Comparison of ENCODE assay signal across 10 cellular contexts in the genomic region with DNA sequence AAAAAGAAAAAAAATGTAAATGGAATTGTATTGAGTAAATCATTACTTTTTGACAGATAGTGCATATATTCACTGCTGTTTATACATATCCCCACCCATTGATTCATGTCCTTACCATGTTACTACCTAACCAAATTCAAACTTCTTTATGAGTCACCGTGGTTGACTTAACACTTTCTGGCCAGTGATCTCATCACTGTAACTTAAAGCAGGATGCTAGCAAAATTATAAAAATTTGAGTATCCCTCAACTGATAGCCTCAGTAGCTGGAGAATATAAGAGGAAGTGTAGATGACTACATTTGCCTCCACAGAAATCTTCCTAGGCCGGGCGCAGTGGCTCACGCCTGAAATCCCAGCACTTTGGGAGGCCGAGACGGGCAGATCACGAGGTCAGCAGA. TPM values are rescaled to one million over a fixed set of nuclear protein-coding genes. Genes with fewer than 3 reads are reported as not detected.
DNase-seq lines count a peak whose midpoint lies in the region; ATAC-seq and TF ChIP-seq lines count a peak whose summit lies in the region.
"Had no signal": no experiment of that assay in that cellular context is flagged by ENCODE, and none has a peak within 500 bp of the region (broad histone marks: within the 10 kb centered on the region; RNA-seq: fewer than 3 reads in every experiment).

No MANE protein-coding gene starts in this region.

- H3K4me1 Mint-ChIP-seq in MCF 10A (ENCODE audit: insufficient read depth, unreplicated experiment) = peaks cover 5% of the 10 kb centered on the region

- H3K9me3 Mint-ChIP-seq in MCF 10A (ENCODE audit: unreplicated experiment) = no peaks in the 10 kb centered on the region

- no peak overlapping the region for H3K4me3 Mint-ChIP-seq in MCF 10A (ENCODE audit: unreplicated experiment)

- TF ChIP-seq EP300 in suprapubic skin (IDR thresholded peaks at IDR 0.05) = no peak

- H3K4me1 ChIP-seq in breast epithelium (no peaks in the 10 kb centered on the region), suprapubic skin (no peaks in the 10 kb centered on the region)

- H3K27me3 Mint-ChIP-seq in MCF 10A (ENCODE audit: insufficient read depth, unreplicated experiment) = no peaks in the 10 kb centered on the region

- H3K27ac ChIP-seq in breast epithelium (no peak overlapping the region), suprapubic skin (no peak overlapping the region)
- H3K27ac ChIP-seq: C4-2B had no signal

- H3K36me3 Mint-ChIP-seq in MCF 10A (ENCODE audit: insufficient read depth, unreplicated experiment) = peaks cover 77% of the 10 kb centered on the region

- H3K36me3 ChIP-seq in breast epithelium = no peaks in the 10 kb centered on the region
- H3K36me3 ChIP-seq in suprapubic skin = peaks cover 60% of the 10 kb centered on the region

- H3K27me3 ChIP-seq in breast epithelium (no peaks in the 10 kb centered on the region), suprapubic skin (no peaks in the 10 kb centered on the region)

- TF ChIP-seq CTCF in MCF 10A (IDR thresholded peaks at IDR 0.05; ENCODE audit: unreplicated experiment) (no peak), breast epithelium (IDR thresholded peaks at IDR 0.05) (no peak), astrocyte of the spinal cord (IDR thresholded peaks at IDR 0.05; ENCODE audit: low read depth, low read length) (no peak), suprapubic skin (IDR thresholded peaks at IDR 0.05) (no peak)

- BruUV-seq in MCF 10A (replicated peaks; lab: Mats Ljungman, UMichigan) = no TSS peak

- TF ChIP-seq POLR2A in breast epithelium (IDR thresholded peaks at IDR 0.05) (no peak), suprapubic skin (IDR thresholded peaks at IDR 0.05) (no peak)

- no peak overlapping the region for H3K27ac Mint-ChIP-seq in MCF 10A (ENCODE audit: low read depth, unreplicated experiment)

- DNase-seq in MCF 10A (ENCODE audit: unreplicated experiment) (peak; percentile 35), breast epithelium (ENCODE audit: low spot score in 2 of 2) (no peak), HPDE6-E6E7 (ENCODE audit: extremely low spot score) (peak; percentile 49), astrocyte of the spinal cord (ENCODE audit: low read depth, low spot score) (peak; percentile 79), dedifferentiated amniotic fluid mesenchymal stem cell (ENCODE audit: extremely low spot score) (no peak), AML-193 (lab: John Stamatoyannopoulos, UW) (no peak), suprapubic skin (ENCODE audit: low spot score in 2 of 2) (no peak)
- DNase-seq: NCI-H2081 treated with DMSO at 0.1 percent for 48 hours had no signal

- POLR2A ChIA-PET in MCF 10A (lab: Yijun Ruan, JAX) = interaction anchor here (0.8 to 1.3 kb wide), 3 partner anchors 11 to 90 kb away, joined by 3 to 4 read pairs (median 3); a partner anchor contains a TSS

- no peaks in the 10 kb centered on the region for H3K9me3 ChIP-seq in breast epithelium
- H3K9me3 ChIP-seq in suprapubic skin = no peaks in the 10 kb centered on the region

- 94% methylated on average over 7 of the region's 7 CpGs for WGBS in suprapubic skin

- intact Hi-C loops in MCF 10A (cut with micrococcal nuclease) (no loop called here), breast epithelium (cut with DNase I; ENCODE audit: low total_unique reads) (no loop called here)

- H3K4me3 ChIP-seq in breast epithelium (no peak overlapping the region), astrocyte of the spinal cord (ENCODE audit: low read depth, low read length) (no peak overlapping the region), suprapubic skin (no peak overlapping the region)

- ATAC-seq in GM21825 (IDR thresholded peaks at IDR 0.05; ENCODE audit: unreplicated experiment) = no peak

- in situ Hi-C loops in astrocyte of the spinal cord (cut with HindIII; ENCODE audit: low sequenced_read_pairs) = no loop called here

- CTCF ChIA-PET in MCF 10A (lab: Yijun Ruan, JAX) = interaction anchor here (0.7 to 1.2 kb wide), 2 partner anchors 20 to 68 kb away, joined by 3 to 6 read pairs; no protein-coding TSS in a partner anchor

RNA-seq across cellular contexts. Expression of a gene that starts 13.4 kb away (rescaled TPM):
- total RNA-seq in MCF 10A (2022) (64.9 and 66.1 TPM in 2 replicates), breast epithelium (10 to 100 TPM; 30.6 to 55.6 (median 44.9) TPM), suprapubic skin (10 to 100 TPM; 41.9 to 77.6 (median 46.7) TPM)

RNA-seq across cellular contexts. Expression of a gene that starts 13.9 kb away (rescaled TPM):
- total RNA-seq in MCF 10A (2022) (11.6 and 16.4 TPM in 2 replicates), breast epithelium (10 to 100 TPM in 2 of 3 donors, 1 to 10 TPM in 1; 6.9 to 24.6 (median 14.4) TPM), suprapubic skin (10 to 100 TPM; 10.2 to 25.9 (median 20.5) TPM)

RNA-seq across cellular contexts. Expression of a gene that starts 25.6 kb away (rescaled TPM):
- total RNA-seq in MCF 10A (2022) (0.40 and 0.86 TPM in 2 replicates), breast epithelium (1 to 10 TPM; 1.8 to 8.0 (median 2.6) TPM), suprapubic skin (1 to 10 TPM in 3 of 4 donors, under 1 TPM in 1; 0.55 to 2.5 (median 1.5) TPM)

Comparison
In these comparisons a context has a peak if more than half of its experiments do, and no peak if none do; other contexts are left out.
1. DNase-seq: peak in MCF 10A (single experiment), HPDE6-E6E7 (single experiment) and astrocyte of the spinal cord (single experiment); none in breast epithelium (0 of 2), dedifferentiated amniotic fluid mesenchymal stem cell (single experiment), AML-193 (0 of 2) and suprapubic skin (0 of 2).